18 cellular contexts compared by ENCODE assay signal in the genomic region with DNA sequence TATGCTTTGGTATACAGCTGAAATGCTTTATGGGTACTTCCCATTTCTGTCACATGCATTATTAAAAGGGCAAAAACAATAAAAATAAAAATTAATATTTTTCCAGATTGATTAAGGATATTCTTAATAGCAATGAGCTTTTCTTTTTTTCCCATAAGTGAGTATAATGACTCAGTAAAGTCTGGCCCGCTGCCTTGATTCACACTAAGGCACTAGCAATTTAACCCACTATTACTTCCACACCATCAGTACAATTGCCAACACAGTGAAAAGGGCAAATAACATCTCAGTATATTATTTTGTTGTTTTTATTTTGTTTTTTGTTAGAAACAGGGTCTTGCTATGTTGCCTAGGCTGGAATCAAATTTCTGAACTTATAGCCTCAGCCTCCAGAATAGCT.
DNase-seq lines count a peak whose midpoint lies in the region; ATAC-seq, FAIRE-seq and TF ChIP-seq lines count a peak whose summit lies in the region.
"Had no signal": no experiment of that assay in that cellular context is flagged by ENCODE, and none has a peak within 500 bp of the region (broad histone marks: within the 10 kb centered on the region; RNA-seq: fewer than 3 reads in every experiment).

No MANE protein-coding gene starts in this region.

- H3K9me3 Mint-ChIP-seq in activated T-helper 1 cell treated with anti-CD3 and anti-CD28 coated beads, Interleukin-12 subunit alpha, Interleukin-12 subunit beta, Interleukin-2, Interleukin-4 antibody, amounts not matched to agents 30 ng/mL and 10 ng/mL and 1 ng/mL, durations not matched to agents 14 hours and 24 hours and 36 hours, result no peaks in the 10 kb centered on the region
- H3K9me3 Mint-ChIP-seq: H9 had no signal

- intact Hi-C loops in activated T-helper 1 cell treated with anti-CD3 and anti-CD28 coated beads, Interleukin-12 subunit alpha, Interleukin-12 subunit beta, Interleukin-2, Interleukin-4 antibody, amounts not matched to agents 30 ng/mL and 10 ng/mL and 1 ng/mL, durations not matched to agents 14 hours and 24 hours and 36 hours (cut with micrococcal nuclease), result no loop called here

- no peaks in the 10 kb centered on the region for H3K36me3 Mint-ChIP-seq in activated T-helper 1 cell treated with anti-CD3 and anti-CD28 coated beads, Interleukin-12 subunit alpha, Interleukin-12 subunit beta, Interleukin-2, Interleukin-4 antibody, amounts not matched to agents 30 ng/mL and 10 ng/mL and 1 ng/mL, durations not matched to agents 14 hours and 24 hours and 36 hours (ENCODE audit: low read depth)
- H3K36me3 Mint-ChIP-seq: CD4-positive, alpha-beta memory T cell had no signal

- H3K79me2 ChIP-seq in GM23248 (ENCODE audit: insufficient read depth) (no peaks in the 10 kb centered on the region), keratinocyte (ENCODE audit: control insufficient read depth, insufficient read depth, low read length) (no peaks in the 10 kb centered on the region)

- no peak for TF ChIP-seq CTCF in RWPE2 (IDR thresholded peaks at IDR 0.05; ENCODE audit: poor library complexity, severe bottlenecking)
- no peak for TF ChIP-seq CTCF in bronchial epithelial cell (IDR thresholded peaks at IDR 0.05; ENCODE audit: insufficient read depth, low read length, severe bottlenecking)
- TF ChIP-seq CTCF in keratinocyte (optimal IDR thresholded peaks at IDR 0.05 in 1 of 3, IDR thresholded peaks at IDR 0.05 in 1 of 3, conservative IDR thresholded peaks at IDR 0.05 in 1 of 3; ENCODE audit: extremely low read depth in 1 of 3, insufficient read depth in 2 of 3, low read length in 3 of 3), result no peak

- no peak overlapping the region for H3K27ac Mint-ChIP-seq in activated T-helper 1 cell treated with anti-CD3 and anti-CD28 coated beads, Interleukin-12 subunit alpha, Interleukin-12 subunit beta, Interleukin-2, Interleukin-4 antibody, amounts not matched to agents 30 ng/mL and 10 ng/mL and 1 ng/mL, durations not matched to agents 14 hours and 24 hours and 36 hours
- H3K27ac Mint-ChIP-seq: CD4-positive, alpha-beta memory T cell; HFFc6 had no signal

- H2AFZ ChIP-seq in GM23248, result no peak overlapping the region
- H2AFZ ChIP-seq in keratinocyte (ENCODE audit: control insufficient read depth, low read length), result no peak overlapping the region

- H3K27ac ChIP-seq in GM23248 (no peak overlapping the region), RWPE2 (ENCODE audit: poor library complexity, severe bottlenecking) (no peak overlapping the region), keratinocyte (ENCODE audit: control insufficient read depth, insufficient read depth, low read length) (no peak overlapping the region)
- H3K27ac ChIP-seq: A549, C4-2B had no signal

- no peaks in the 10 kb centered on the region for H3F3A ChIP-seq in GM23248 (ENCODE audit: insufficient read depth)

- H3K27me3 Mint-ChIP-seq in activated T-helper 1 cell treated with anti-CD3 and anti-CD28 coated beads, Interleukin-12 subunit alpha, Interleukin-12 subunit beta, Interleukin-2, Interleukin-4 antibody, amounts not matched to agents 30 ng/mL and 10 ng/mL and 1 ng/mL, durations not matched to agents 14 hours and 24 hours and 36 hours (ENCODE audit: insufficient read depth), result no peaks in the 10 kb centered on the region
- H3K27me3 Mint-ChIP-seq: CD4-positive, alpha-beta memory T cell had no signal

- H3K4me3 Mint-ChIP-seq in activated T-helper 1 cell treated with anti-CD3 and anti-CD28 coated beads, Interleukin-12 subunit alpha, Interleukin-12 subunit beta, Interleukin-2, Interleukin-4 antibody, amounts not matched to agents 30 ng/mL and 10 ng/mL and 1 ng/mL, durations not matched to agents 14 hours and 24 hours and 36 hours, result no peak overlapping the region
- H3K4me3 Mint-ChIP-seq: CD4-positive, alpha-beta memory T cell; H9; HFFc6 had no signal

- H3K4me3 ChIP-seq in GM23248 (no peak overlapping the region), RWPE2 (ENCODE audit: severe bottlenecking) (no peak overlapping the region), bronchial epithelial cell (ENCODE audit: low read depth, low read length) (no peak overlapping the region), keratinocyte (ENCODE audit: control insufficient read depth in 2 of 3, extremely low read depth in 1 of 3, insufficient read depth in 2 of 3, low read depth in 1 of 3, low read length in 3 of 3) (no peak overlapping the region), HAP-1 (no peak overlapping the region)
- H3K4me3 ChIP-seq: A549 had no signal

- H3K9me3 ChIP-seq in GM23248 (ENCODE audit: low read depth), result no peaks in the 10 kb centered on the region
- no peaks in the 10 kb centered on the region for H3K9me3 ChIP-seq in RWPE2 (ENCODE audit: severe bottlenecking)
- H3K9me3 ChIP-seq in keratinocyte (ENCODE audit: control insufficient read depth, low read depth, low read length), result no peaks in the 10 kb centered on the region
- H3K9me3 ChIP-seq in HAP-1, result no peaks in the 10 kb centered on the region
- H3K9me3 ChIP-seq: A549, BE2C had no signal

- no peak for FAIRE-seq in bronchial epithelial cell (lab: Jason Lieb, UNC)
- FAIRE-seq in keratinocyte (lab: Jason Lieb, UNC), result peak; percentile 62
- FAIRE-seq: A549, G401.6, GM12891 had no signal

- H4K20me1 ChIP-seq in GM23248 (ENCODE audit: insufficient read depth), result no peaks in the 10 kb centered on the region
- no peaks in the 10 kb centered on the region for H4K20me1 ChIP-seq in keratinocyte (ENCODE audit: control insufficient read depth, extremely low read depth, insufficient read depth, low read length)

- no peaks in the 10 kb centered on the region for H3K9me2 ChIP-seq in GM23248 (ENCODE audit: insufficient read depth)

- WGBS in GM23248 (ENCODE audit: low coverage in 1 of 2, low lambda C conversion rate in 2 of 2, missing lambda C conversion rate in 2 of 2), 2 experiments, result 31 to 39% methylated on average over 1 of the region's 1 CpG

- H3K27me3 ChIP-seq in GM23248 (replicated peaks; ENCODE audit: insufficient read depth) (no peaks in the 10 kb centered on the region), RWPE2 (ENCODE audit: insufficient read depth, poor library complexity, severe bottlenecking) (no peaks in the 10 kb centered on the region), bronchial epithelial cell (ENCODE audit: control insufficient read depth, insufficient read depth, low read length) (no peaks in the 10 kb centered on the region), keratinocyte (ENCODE audit: control insufficient read depth, extremely low read depth, insufficient read depth, low read length) (no peaks in the 10 kb centered on the region), HAP-1 (ENCODE audit: low read depth) (no peaks in the 10 kb centered on the region)
- H3K27me3 ChIP-seq: BE2C had no signal

- H3K9ac ChIP-seq in GM23248 (no peak overlapping the region), keratinocyte (ENCODE audit: control insufficient read depth, extremely low read depth, insufficient read depth, low read length) (no peak overlapping the region)

- H3K4me1 ChIP-seq in GM23248 (ENCODE audit: insufficient read depth) (no peaks in the 10 kb centered on the region), RWPE2 (ENCODE audit: insufficient read depth, poor library complexity, severe bottlenecking) (peaks cover 25% of the 10 kb centered on the region), keratinocyte (ENCODE audit: control insufficient read depth, extremely low read depth, insufficient read depth, low read length) (peaks cover 17% of the 10 kb centered on the region), HAP-1 (no peaks in the 10 kb centered on the region)
- H3K4me1 ChIP-seq: A549, BE2C had no signal

- H3K9me1 ChIP-seq in keratinocyte (ENCODE audit: control insufficient read depth, extremely low read depth, insufficient read depth, low read length), result no peaks in the 10 kb centered on the region

- no peaks in the 10 kb centered on the region for H3K4me1 Mint-ChIP-seq in activated T-helper 1 cell treated with anti-CD3 and anti-CD28 coated beads, Interleukin-12 subunit alpha, Interleukin-12 subunit beta, Interleukin-2, Interleukin-4 antibody, amounts not matched to agents 30 ng/mL and 10 ng/mL and 1 ng/mL, durations not matched to agents 14 hours and 24 hours and 36 hours (ENCODE audit: low read depth)
- H3K4me1 Mint-ChIP-seq: CD4-positive, alpha-beta memory T cell; H9 had no signal

- dilution Hi-C loops in keratinocyte (cut with MboI; ENCODE audit: extremely low pct_ligation_motif_present, low sequenced_read_pairs), result no loop called here

- no peak overlapping the region for H3K4me2 ChIP-seq in GM23248 (ENCODE audit: unreplicated experiment)
- H3K4me2 ChIP-seq in keratinocyte (ENCODE audit: control insufficient read depth, extremely low read depth, insufficient read depth, low read depth, low read length), result no peak overlapping the region
- H3K4me2 ChIP-seq: A549 had no signal

- peak; percentile 53; the same call in 1 of the 3 replicates for ATAC-seq in RWPE2 (ENCODE audit: low read depth)
- no peak for ATAC-seq in esophagus mucosa
- ATAC-seq: A549 had no signal

- DNase-seq in GM23248 (peak; percentile 1), RWPE2 (ENCODE audit: low spot score) (no peak), bronchial epithelial cell (ENCODE audit: low read depth) (peak; percentile 28), keratinocyte (ENCODE audit: low read depth, low spot score) (no peak), HAP-1 (ENCODE audit: low spot score in 2 of 2) (no peak)
- no peak for DNase-seq in activated T-helper 1 cell treated with anti-CD3 and anti-CD28 coated beads, Interleukin-12 subunit alpha, Interleukin-12 subunit beta, Interleukin-2, Interleukin-4 antibody, amounts not matched to agents 30 ng/mL and 10 ng/mL and 1 ng/mL, durations not matched to agents 14 hours and 24 hours and 36 hours (ENCODE audit: low spot score)
- DNase-seq: BE2C; CD4-positive, alpha-beta memory T cell; DMS79; EL; GOT3; H9; HFFc6 had no signal

- in situ Hi-C loops in GM23248 (cut with MboI), result no loop called here
- in situ Hi-C loops in HAP-1 (cut with MboI; ENCODE audit: low sequenced_read_pairs), result no loop called here

- H3K36me3 ChIP-seq in GM23248 (ENCODE audit: low read depth) (no peaks in the 10 kb centered on the region), RWPE2 (ENCODE audit: low read depth) (no peaks in the 10 kb centered on the region), bronchial epithelial cell (ENCODE audit: control insufficient read depth, insufficient read depth, low read length) (no peaks in the 10 kb centered on the region), keratinocyte (ENCODE audit: control insufficient read depth in 2 of 2, extremely low read depth in 1 of 2, insufficient read depth in 2 of 2, low read length in 2 of 2) (no peaks in the 10 kb centered on the region), HAP-1 (replicated peaks) (no peaks in the 10 kb centered on the region)
- H3K36me3 ChIP-seq: BE2C had no signal

Comparison
In these comparisons a context has a peak if more than half of its experiments do, and no peak if none do; other contexts are left out.
1. DNase-seq: peak in GM23248 (single experiment) and bronchial epithelial cell (single experiment); none in RWPE2 (single experiment), keratinocyte (single experiment), activated T-helper 1 cell treated with anti-CD3 and anti-CD28 coated beads, Interleukin-12 subunit alpha, Interleukin-12 subunit beta, Interleukin-2, Interleukin-4 antibody, amounts not matched to agents 30 ng/mL and 10 ng/mL and 1 ng/mL, durations not matched to agents 14 hours and 24 hours and 36 hours (single experiment) and HAP-1 (0 of 2).